8 cellular contexts compared by ENCODE assay signal in genomic region chr12:53049582-53050318, GRCh38. TPM values are rescaled to one million over a fixed set of nuclear protein-coding genes. Genes with fewer than 3 reads are reported as not detected.
DNase-seq lines count a peak whose midpoint lies in the region; ATAC-seq and TF ChIP-seq lines count a peak whose summit lies in the region.

TNS2 (plus strand) TSS chr12:53050065; CDS start chr12:53050186, 121 bp downstream.

- TF ChIP-seq CTCF in lung (IDR thresholded peaks at IDR 0.05; ENCODE audit: control extremely low read depth, extremely low read depth) (no peak), thyroid gland (IDR thresholded peaks at IDR 0.05) (no peak), GM13976 (IDR thresholded peaks at IDR 0.05; ENCODE audit: borderline replicate concordance, control extremely low read depth, extremely low read depth, insufficient read depth, missing control alignments) (no peak)

- no peaks in the 10 kb centered on the region for H3K9me3 ChIP-seq in effector memory CD4-positive, alpha-beta T cell (ENCODE audit: control insufficient read depth, low read length)
- no peaks in the 10 kb centered on the region for H3K9me3 ChIP-seq in lung (ENCODE audit: control insufficient read depth in 2 of 2, insufficient read depth in 1 of 2, low read length in 1 of 2)
- no peaks in the 10 kb centered on the region for H3K9me3 ChIP-seq in thyroid gland

- DNase-seq in DMS53 (lab: John Stamatoyannopoulos, UW), result peak; percentile 73
- DNase-seq in NCI-H510A treated with DMSO at 0.1 percent for 48 hours (lab: John Stamatoyannopoulos, UW), result peak; percentile 81
- no peak for DNase-seq in effector memory CD4-positive, alpha-beta T cell
- DNase-seq in lung (ENCODE audit: low spot score), result peak; percentile 82
- peak; percentile 84 to 85 for DNase-seq in thyroid gland
- DNase-seq in GM13976 (ENCODE audit: low spot score), result no peak
- DNase-seq in SKM-1 treated with dmso at 0.1 percent for 144 hours (lab: John Stamatoyannopoulos, UW; ENCODE audit: unreplicated experiment), result no peak

- 25 to 50% methylated on average over 19 of the region's 19 CpGs for WGBS in lung, 2 donors
- 21 to 35% methylated on average over 5 to 17 of the region's 19 CpGs for WGBS in thyroid gland, 2 donors

- in situ Hi-C loops in GM13976 (cut with MboI; ENCODE audit: low sequenced_read_pairs, unreplicated experiment), result no loop called here

- peak within 1 kb of the TSS; percentile 11 for H3K27ac ChIP-seq in effector memory CD4-positive, alpha-beta T cell (ENCODE audit: insufficient read depth, low read length, poor library complexity, severe bottlenecking)
- H3K27ac ChIP-seq in lung (ENCODE audit: low read depth in 1 of 2, low read length in 1 of 2) (peak within 1 kb of the TSS; percentile 89 to 96), thyroid gland (peak within 1 kb of the TSS; percentile 98 to 100 (median 99))

- intact Hi-C loops in thyroid gland (cut with DNase I), result no loop called here

- H3K4me1 ChIP-seq in effector memory CD4-positive, alpha-beta T cell (ENCODE audit: control insufficient read depth, insufficient read depth, low read length, poor library complexity, severe bottlenecking), result peaks cover 10% of the 10 kb centered on the region
- H3K4me1 ChIP-seq in lung (ENCODE audit: control insufficient read depth in 2 of 2, insufficient read depth in 2 of 2, low read length in 2 of 2) (peaks cover 15 to 32% of the 10 kb centered on the region in 2 donors), thyroid gland (peaks cover 71 to 85% of the 10 kb centered on the region in 2 donors)

- H3K4me3 ChIP-seq in effector memory CD4-positive, alpha-beta T cell (ENCODE audit: insufficient read depth, low read depth, low read length, poor library complexity, severe bottlenecking), result no peak within 1 kb of the TSS
- peak within 1 kb of the TSS; percentile 73 for H3K4me3 ChIP-seq in lung
- H3K4me3 ChIP-seq in thyroid gland (replicated peaks in 1 of 3), result peak within 1 kb of the TSS; percentile 6 to 57 (median 25)

- ATAC-seq in lung (ENCODE audit: insufficient read depth, low FRiP score) (peak; percentile 13), GM21737 (IDR thresholded peaks at IDR 0.05; ENCODE audit: unreplicated experiment) (no peak)

- peak in 1 of 2 donors; percentile 53 for TF ChIP-seq POLR2A in thyroid gland (IDR thresholded peaks at IDR 0.05)

- H3K36me3 ChIP-seq in effector memory CD4-positive, alpha-beta T cell (ENCODE audit: control insufficient read depth, insufficient read depth, low read length), result no peaks in the 10 kb centered on the region
- H3K36me3 ChIP-seq in lung (ENCODE audit: control insufficient read depth in 2 of 2, insufficient read depth in 2 of 2, low read length in 2 of 2) (no peaks in the 10 kb centered on the region), thyroid gland (no peaks in the 10 kb centered on the region)

- no peaks in the 10 kb centered on the region for H3K27me3 ChIP-seq in effector memory CD4-positive, alpha-beta T cell (replicated peaks; ENCODE audit: control insufficient read depth, insufficient read depth, low read length, poor library complexity, severe bottlenecking)
- H3K27me3 ChIP-seq in lung (ENCODE audit: control insufficient read depth, insufficient read depth) (no peaks in the 10 kb centered on the region), thyroid gland (no peaks in the 10 kb centered on the region)

RNA-seq across cellular contexts. Expression of gene TNS2, which starts in this region (rescaled TPM):
- 100 to 1,000 TPM in 1 of 2 donors, 10 to 100 TPM in 1; 56.7 to 182 TPM for total RNA-seq in lung
- 100 to 1,000 TPM in 1 of 2 donors, 10 to 100 TPM in 1; 72.8 to 138 TPM for polyA plus RNA-seq in lung
- total RNA-seq in thyroid gland, result 100 to 1,000 TPM in 3 of 4 donors, 10 to 100 TPM in 1; 86.7 to 179 (median 114) TPM

Comparison
In these comparisons a context has a peak if more than half of its experiments do, and no peak if none do; other contexts are left out.
1. DNase-seq: peak in DMS53 (single experiment), NCI-H510A treated with DMSO at 0.1 percent for 48 hours (single experiment), lung (single experiment) and thyroid gland (2 of 2); none in effector memory CD4-positive, alpha-beta T cell (0 of 3), GM13976 (single experiment) and SKM-1 treated with dmso at 0.1 percent for 144 hours (single experiment).
2. H3K27ac ChIP-seq: peak in every context shown above with its lines; median percentile 99 in thyroid gland; 92 in lung; 11 in effector memory CD4-positive, alpha-beta T cell.